Comparison of ENCODE assay signal across 1 cellular context in the genomic region with DNA sequence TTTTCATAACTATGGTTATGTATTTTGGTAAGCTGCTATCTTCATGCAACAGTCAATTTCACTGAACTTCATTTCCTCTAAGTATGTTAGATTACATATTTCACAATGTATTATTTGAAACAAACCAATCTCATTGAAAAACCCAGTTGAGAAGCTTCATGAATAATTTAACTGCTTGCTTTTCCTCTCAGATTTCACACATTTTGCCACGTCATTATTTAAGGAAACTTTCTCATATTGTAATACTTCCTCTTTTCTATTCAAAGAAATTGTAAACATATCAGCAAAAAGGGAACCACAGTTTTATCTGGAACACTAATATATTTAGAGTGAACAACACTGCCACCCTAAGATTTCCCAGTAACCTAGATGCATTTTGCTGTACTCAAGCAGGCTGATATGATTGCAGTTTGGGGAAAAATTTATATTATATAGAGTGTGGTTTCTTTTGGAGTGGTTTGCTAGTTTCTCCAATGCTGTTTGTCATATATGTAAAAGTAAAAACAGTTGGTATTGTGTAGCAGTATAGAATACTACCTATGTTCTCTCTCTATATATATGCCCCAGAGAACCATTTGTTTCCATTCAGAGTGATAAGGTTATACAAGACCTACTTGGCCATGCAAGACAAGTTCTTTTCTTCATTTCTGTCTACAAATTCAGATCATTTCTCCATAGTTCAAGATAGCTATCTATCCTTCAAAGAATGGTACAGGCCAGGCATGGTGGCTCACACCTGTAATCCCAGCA.
TF ChIP-seq lines count a peak whose summit lies in the region.

No MANE protein-coding gene starts in this region.

TF ChIP-seq in GM23338, 12 proteins besides CTCF, POLR2A, EP300 and RAD21 (continued from another document):
- TF ChIP-seq POLR2AphosphoS5 (IDR thresholded peaks at IDR 0.05; ENCODE audit: low read depth) (no peak), NANOG (IDR thresholded peaks at IDR 0.05; ENCODE audit: borderline replicate concordance) (no peak)
- TF ChIP-seq, protein P1, sequence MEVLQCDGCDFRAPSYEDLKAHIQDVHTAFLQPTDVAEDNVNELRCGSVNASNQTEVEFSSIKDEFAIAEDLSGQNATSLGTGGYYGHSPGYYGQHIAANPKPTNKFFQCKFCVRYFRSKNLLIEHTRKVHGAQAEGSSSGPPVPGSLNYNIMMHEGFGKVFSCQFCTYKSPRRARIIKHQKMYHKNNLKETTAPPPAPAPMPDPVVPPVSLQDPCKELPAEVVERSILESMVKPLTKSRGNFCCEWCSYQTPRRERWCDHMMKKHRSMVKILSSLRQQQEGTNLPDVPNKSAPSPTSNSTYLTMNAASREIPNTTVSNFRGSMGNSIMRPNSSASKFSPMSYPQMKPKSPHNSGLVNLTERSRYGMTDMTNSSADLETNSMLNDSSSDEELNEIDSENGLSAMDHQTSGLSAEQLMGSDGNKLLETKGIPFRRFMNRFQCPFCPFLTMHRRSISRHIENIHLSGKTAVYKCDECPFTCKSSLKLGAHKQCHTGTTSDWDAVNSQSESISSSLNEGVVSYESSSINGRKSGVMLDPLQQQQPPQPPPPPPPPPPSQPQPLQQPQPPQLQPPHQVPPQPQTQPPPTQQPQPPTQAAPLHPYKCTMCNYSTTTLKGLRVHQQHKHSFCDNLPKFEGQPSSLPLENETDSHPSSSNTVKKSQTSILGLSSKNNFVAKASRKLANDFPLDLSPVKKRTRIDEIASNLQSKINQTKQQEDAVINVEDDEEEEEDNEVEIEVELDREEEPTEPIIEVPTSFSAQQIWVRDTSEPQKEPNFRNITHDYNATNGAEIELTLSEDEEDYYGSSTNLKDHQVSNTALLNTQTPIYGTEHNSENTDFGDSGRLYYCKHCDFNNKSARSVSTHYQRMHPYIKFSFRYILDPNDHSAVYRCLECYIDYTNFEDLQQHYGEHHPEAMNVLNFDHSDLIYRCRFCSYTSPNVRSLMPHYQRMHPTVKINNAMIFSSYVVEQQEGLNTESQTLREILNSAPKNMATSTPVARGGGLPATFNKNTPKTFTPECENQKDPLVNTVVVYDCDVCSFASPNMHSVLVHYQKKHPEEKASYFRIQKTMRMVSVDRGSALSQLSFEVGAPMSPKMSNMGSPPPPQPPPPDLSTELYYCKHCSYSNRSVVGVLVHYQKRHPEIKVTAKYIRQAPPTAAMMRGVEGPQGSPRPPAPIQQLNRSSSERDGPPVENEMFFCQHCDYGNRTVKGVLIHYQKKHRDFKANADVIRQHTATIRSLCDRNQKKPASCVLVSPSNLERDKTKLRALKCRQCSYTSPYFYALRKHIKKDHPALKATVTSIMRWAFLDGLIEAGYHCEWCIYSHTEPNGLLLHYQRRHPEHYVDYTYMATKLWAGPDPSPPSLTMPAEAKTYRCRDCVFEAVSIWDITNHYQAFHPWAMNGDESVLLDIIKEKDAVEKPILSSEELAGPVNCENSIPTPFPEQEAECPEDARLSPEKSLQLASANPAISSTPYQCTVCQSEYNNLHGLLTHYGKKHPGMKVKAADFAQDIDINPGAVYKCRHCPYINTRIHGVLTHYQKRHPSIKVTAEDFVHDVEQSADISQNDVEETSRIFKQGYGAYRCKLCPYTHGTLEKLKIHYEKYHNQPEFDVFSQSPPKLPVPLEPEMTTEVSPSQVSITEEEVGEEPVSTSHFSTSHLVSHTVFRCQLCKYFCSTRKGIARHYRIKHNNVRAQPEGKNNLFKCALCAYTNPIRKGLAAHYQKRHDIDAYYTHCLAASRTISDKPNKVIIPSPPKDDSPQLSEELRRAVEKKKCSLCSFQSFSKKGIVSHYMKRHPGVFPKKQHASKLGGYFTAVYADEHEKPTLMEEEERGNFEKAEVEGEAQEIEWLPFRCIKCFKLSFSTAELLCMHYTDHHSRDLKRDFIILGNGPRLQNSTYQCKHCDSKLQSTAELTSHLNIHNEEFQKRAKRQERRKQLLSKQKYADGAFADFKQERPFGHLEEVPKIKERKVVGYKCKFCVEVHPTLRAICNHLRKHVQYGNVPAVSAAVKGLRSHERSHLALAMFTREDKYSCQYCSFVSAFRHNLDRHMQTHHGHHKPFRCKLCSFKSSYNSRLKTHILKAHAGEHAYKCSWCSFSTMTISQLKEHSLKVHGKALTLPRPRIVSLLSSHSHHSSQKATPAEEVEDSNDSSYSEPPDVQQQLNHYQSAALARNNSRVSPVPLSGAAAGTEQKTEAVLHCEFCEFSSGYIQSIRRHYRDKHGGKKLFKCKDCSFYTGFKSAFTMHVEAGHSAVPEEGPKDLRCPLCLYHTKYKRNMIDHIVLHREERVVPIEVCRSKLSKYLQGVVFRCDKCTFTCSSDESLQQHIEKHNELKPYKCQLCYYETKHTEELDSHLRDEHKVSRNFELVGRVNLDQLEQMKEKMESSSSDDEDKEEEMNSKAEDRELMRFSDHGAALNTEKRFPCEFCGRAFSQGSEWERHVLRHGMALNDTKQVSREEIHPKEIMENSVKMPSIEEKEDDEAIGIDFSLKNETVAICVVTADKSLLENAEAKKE (CRISPR knock-in tag; IDR thresholded peaks at IDR 0.05): no peak
- TF ChIP-seq, protein P2, sequence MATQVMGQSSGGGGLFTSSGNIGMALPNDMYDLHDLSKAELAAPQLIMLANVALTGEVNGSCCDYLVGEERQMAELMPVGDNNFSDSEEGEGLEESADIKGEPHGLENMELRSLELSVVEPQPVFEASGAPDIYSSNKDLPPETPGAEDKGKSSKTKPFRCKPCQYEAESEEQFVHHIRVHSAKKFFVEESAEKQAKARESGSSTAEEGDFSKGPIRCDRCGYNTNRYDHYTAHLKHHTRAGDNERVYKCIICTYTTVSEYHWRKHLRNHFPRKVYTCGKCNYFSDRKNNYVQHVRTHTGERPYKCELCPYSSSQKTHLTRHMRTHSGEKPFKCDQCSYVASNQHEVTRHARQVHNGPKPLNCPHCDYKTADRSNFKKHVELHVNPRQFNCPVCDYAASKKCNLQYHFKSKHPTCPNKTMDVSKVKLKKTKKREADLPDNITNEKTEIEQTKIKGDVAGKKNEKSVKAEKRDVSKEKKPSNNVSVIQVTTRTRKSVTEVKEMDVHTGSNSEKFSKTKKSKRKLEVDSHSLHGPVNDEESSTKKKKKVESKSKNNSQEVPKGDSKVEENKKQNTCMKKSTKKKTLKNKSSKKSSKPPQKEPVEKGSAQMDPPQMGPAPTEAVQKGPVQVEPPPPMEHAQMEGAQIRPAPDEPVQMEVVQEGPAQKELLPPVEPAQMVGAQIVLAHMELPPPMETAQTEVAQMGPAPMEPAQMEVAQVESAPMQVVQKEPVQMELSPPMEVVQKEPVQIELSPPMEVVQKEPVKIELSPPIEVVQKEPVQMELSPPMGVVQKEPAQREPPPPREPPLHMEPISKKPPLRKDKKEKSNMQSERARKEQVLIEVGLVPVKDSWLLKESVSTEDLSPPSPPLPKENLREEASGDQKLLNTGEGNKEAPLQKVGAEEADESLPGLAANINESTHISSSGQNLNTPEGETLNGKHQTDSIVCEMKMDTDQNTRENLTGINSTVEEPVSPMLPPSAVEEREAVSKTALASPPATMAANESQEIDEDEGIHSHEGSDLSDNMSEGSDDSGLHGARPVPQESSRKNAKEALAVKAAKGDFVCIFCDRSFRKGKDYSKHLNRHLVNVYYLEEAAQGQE (IDR thresholded peaks at IDR 0.05; ENCODE audit: unreplicated experiment): no peak
- TF ChIP-seq, protein P3, sequence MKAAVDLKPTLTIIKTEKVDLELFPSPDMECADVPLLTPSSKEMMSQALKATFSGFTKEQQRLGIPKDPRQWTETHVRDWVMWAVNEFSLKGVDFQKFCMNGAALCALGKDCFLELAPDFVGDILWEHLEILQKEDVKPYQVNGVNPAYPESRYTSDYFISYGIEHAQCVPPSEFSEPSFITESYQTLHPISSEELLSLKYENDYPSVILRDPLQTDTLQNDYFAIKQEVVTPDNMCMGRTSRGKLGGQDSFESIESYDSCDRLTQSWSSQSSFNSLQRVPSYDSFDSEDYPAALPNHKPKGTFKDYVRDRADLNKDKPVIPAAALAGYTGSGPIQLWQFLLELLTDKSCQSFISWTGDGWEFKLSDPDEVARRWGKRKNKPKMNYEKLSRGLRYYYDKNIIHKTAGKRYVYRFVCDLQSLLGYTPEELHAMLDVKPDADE (IDR thresholded peaks at IDR 0.05): no peak
